ENCODE assay signal across 9 cellular contexts in genomic region chr1:61141288-61142044, GRCh38. TPM values are rescaled to one million over a fixed set of nuclear protein-coding genes. Genes with fewer than 3 reads are reported as not detected.
DNase-seq lines count a peak whose midpoint lies in the region; FAIRE-seq lines count a peak whose summit lies in the region.
"Had no signal": no experiment of that assay in that cellular context is flagged by ENCODE, and none has a peak within 500 bp of the region (broad histone marks: within the 10 kb centered on the region; RNA-seq: fewer than 3 reads in every experiment).

No MANE protein-coding gene starts in this region.

- DNase-seq in HT1080 (ENCODE audit: low read depth): peak; percentile 67
- DNase-seq in OCI-M1 (lab: John Stamatoyannopoulos, UW): peak; percentile 61
- peak; percentile 49 for DNase-seq in small intestine
- DNase-seq in NAMALWA (ENCODE audit: low spot score): no peak
- no peak for DNase-seq in nucleus accumbens (lab: John Stamatoyannopoulos, UW)
- DNase-seq in activated CD4-positive, alpha-beta T cell treated with anti-CD3 and anti-CD28 coated beads for 1 hour: no peak
- DNase-seq in stimulated activated CD4-positive, alpha-beta T cell treated with anti-CD3 and anti-CD28 coated beads, Interleukin-4, amount 100 ng/mL, for 1 hour: no peak

- H3K36me3 ChIP-seq in esophagus (ENCODE audit: control insufficient read depth in 2 of 2, insufficient read depth in 2 of 2, low read length in 1 of 2): no peaks in the 10 kb centered on the region
- no peaks in the 10 kb centered on the region for H3K36me3 ChIP-seq in small intestine (ENCODE audit: control insufficient read depth in 2 of 2, insufficient read depth in 2 of 2, low read length in 2 of 2)

- no peak for FAIRE-seq in small intestine (lab: Jason Lieb, UNC)
- FAIRE-seq: GM12878 had no signal

- H3K4me3 ChIP-seq in esophagus (ENCODE audit: low read depth in 1 of 2, low read length in 2 of 2) (no peak overlapping the region), small intestine (ENCODE audit: low read depth in 1 of 2, low read length in 2 of 2) (no peak overlapping the region)
- H3K4me3 ChIP-seq: GM12878 had no signal

- H3K27me3 ChIP-seq in esophagus (ENCODE audit: control insufficient read depth in 1 of 2, insufficient read depth in 2 of 2, low read length in 2 of 2) (no peaks in the 10 kb centered on the region), small intestine (ENCODE audit: control insufficient read depth in 2 of 2, insufficient read depth in 2 of 2, low read length in 2 of 2) (no peaks in the 10 kb centered on the region)

- H3K4me1 ChIP-seq in esophagus (ENCODE audit: control insufficient read depth in 2 of 2, insufficient read depth in 2 of 2, low read length in 1 of 2): peaks cover 0 to 8% of the 10 kb centered on the region in 2 donors
- H3K4me1 ChIP-seq in small intestine (ENCODE audit: control insufficient read depth in 2 of 2, insufficient read depth in 1 of 2, low read depth in 1 of 2, low read length in 1 of 2): peaks cover 0 to 1% of the 10 kb centered on the region in 2 donors

- WGBS in esophagus, 2 donors: 33 to 55% methylated on average over 9 of the region's 9 CpGs
- 53 to 65% (median 55%) methylated on average over 9 of the region's 9 CpGs for WGBS in small intestine, 3 donors

- no peaks in the 10 kb centered on the region for H3K9me3 ChIP-seq in esophagus (ENCODE audit: control insufficient read depth in 2 of 2, insufficient read depth in 1 of 2, low read depth in 1 of 2, low read length in 1 of 2)
- no peaks in the 10 kb centered on the region for H3K9me3 ChIP-seq in small intestine (ENCODE audit: control insufficient read depth, low read depth)

- H3K27ac ChIP-seq in esophagus (ENCODE audit: low read depth in 2 of 2, low read length in 1 of 2) (peak overlapping the region; percentile 45 to 80), small intestine (ENCODE audit: low read depth in 1 of 2, low read length in 1 of 2) (no peak overlapping the region)

RNA-seq across cellular contexts. Expression of gene NFIA, which starts 59.1 kb away (rescaled TPM):
- 3.4 and 6.3 TPM in 2 replicates for total RNA-seq in HT1080 (2014; rRNA removed; shearing (Covaris generic))
- 3.8 and 5.1 TPM in 2 replicates for polyA plus RNA-seq in HT1080 (2015; cell fraction: cytosol; rRNA removed)
- 4.9 and 6.9 TPM in 2 replicates for polyA plus RNA-seq in HT1080 (2015; cell fraction: nucleus; rRNA removed)
- polyA plus RNA-seq in esophagus (10 to 100 TPM in 1 of 2 donors, 1 to 10 TPM in 1; 9.0 to 11.0 TPM), small intestine (1 to 10 TPM; 1.6 to 9.7 (median 2.5) TPM)

Comparison
In these comparisons a context has a peak if more than half of its experiments do, and no peak if none do; other contexts are left out.
1. DNase-seq: peak in HT1080 (single experiment), OCI-M1 (single experiment) and small intestine (single experiment); none in NAMALWA (single experiment), nucleus accumbens (0 of 56), activated CD4-positive, alpha-beta T cell treated with anti-CD3 and anti-CD28 coated beads for 1 hour (single experiment) and stimulated activated CD4-positive, alpha-beta T cell treated with anti-CD3 and anti-CD28 coated beads, Interleukin-4, amount 100 ng/mL, for 1 hour (single experiment).
2. H3K27ac ChIP-seq: peak in esophagus (2 of 2); none in small intestine (0 of 2).